In genomic region chr1:241423541-241424479, GRCh38 we compare ENCODE assay signal across 7 cellular contexts.
A peak's percentile ranks its signal among the peaks of the same experiment; 100 is the strongest.
DNase-seq lines count a peak whose midpoint lies in the region; ATAC-seq, FAIRE-seq and TF ChIP-seq lines count a peak whose summit lies in the region.

No MANE protein-coding gene starts in this region.

- 2% methylated on average over 9 to 15 of the region's 61 CpGs for WGBS in esophagus squamous epithelium, 2 donors

- FAIRE-seq in RCC 7860 (lab: Jason Lieb, UNC) = no peak

- peaks cover 7 to 12% (median 9%) of the 10 kb centered on the region in 3 donors for H3K4me1 ChIP-seq in esophagus squamous epithelium
- no peaks in the 10 kb centered on the region for H3K4me1 ChIP-seq in naive thymus-derived CD4-positive, alpha-beta T cell (ENCODE audit: control insufficient read depth in 2 of 2, insufficient read depth in 2 of 2, low read length in 2 of 2)

- no peak overlapping the region for H3K27ac ChIP-seq in esophagus squamous epithelium
- H3K27ac ChIP-seq in naive thymus-derived CD4-positive, alpha-beta T cell (ENCODE audit: low read depth, low read length) = no peak overlapping the region

- CTCF ChIA-PET in naive thymus-derived CD4-positive, alpha-beta T cell (lab: Charles Lee) = no interaction called here

- H3K9me3 ChIP-seq in esophagus squamous epithelium = no peaks in the 10 kb centered on the region
- H3K9me3 ChIP-seq in naive thymus-derived CD4-positive, alpha-beta T cell (ENCODE audit: control insufficient read depth in 2 of 3, low read length in 3 of 3) = no peaks in the 10 kb centered on the region

- no peak overlapping the region for H3K27ac Mint-ChIP-seq in T-helper 2 cell treated with Interferon-gamma antibody and Interleukin-4, amounts not matched to agents 5 μg/mL and 100 μg/mL, for 36 hours
- no peak overlapping the region for H3K27ac Mint-ChIP-seq in naive thymus-derived CD4-positive, alpha-beta T cell

- H3K4me3 Mint-ChIP-seq in T-helper 2 cell treated with Interferon-gamma antibody and Interleukin-4, amounts not matched to agents 5 μg/mL and 100 μg/mL, for 36 hours = peak overlapping the region; percentile 43
- peak overlapping the region; percentile 33 to 81 (median 60) for H3K4me3 Mint-ChIP-seq in naive thymus-derived CD4-positive, alpha-beta T cell

- TF ChIP-seq POLR2A in esophagus squamous epithelium (IDR thresholded peaks at IDR 0.05) = no peak

- H3K36me3 Mint-ChIP-seq in T-helper 2 cell treated with Interferon-gamma antibody and Interleukin-4, amounts not matched to agents 5 μg/mL and 100 μg/mL, for 36 hours (ENCODE audit: low read depth) = no peaks in the 10 kb centered on the region
- peaks cover 0 to 4% (median 0%) of the 10 kb centered on the region in 5 donors for H3K36me3 Mint-ChIP-seq in naive thymus-derived CD4-positive, alpha-beta T cell

- no peak for TF ChIP-seq CTCF in esophagus squamous epithelium (IDR thresholded peaks at IDR 0.05)

- intact Hi-C loops in esophagus squamous epithelium (cut with DNase I) = no loop called here
- intact Hi-C loops in naive thymus-derived CD4-positive, alpha-beta T cell (cut with micrococcal nuclease) = no loop called here

- no peaks in the 10 kb centered on the region for H3K36me3 ChIP-seq in esophagus squamous epithelium
- H3K36me3 ChIP-seq in naive thymus-derived CD4-positive, alpha-beta T cell (ENCODE audit: control insufficient read depth in 2 of 3, insufficient read depth in 3 of 3, low read length in 3 of 3) = no peaks in the 10 kb centered on the region

- DNase-seq in T-helper 2 cell treated with Interferon-gamma antibody and Interleukin-4, amounts not matched to agents 5 μg/mL and 100 μg/mL, for 36 hours (ENCODE audit: low spot score) = no peak
- no peak for DNase-seq in esophagus squamous epithelium (lab: John Stamatoyannopoulos, UW)
- peak in 2 of 9 donors; percentile 0 to 22 for DNase-seq in naive thymus-derived CD4-positive, alpha-beta T cell
- no peak for DNase-seq in RCC 7860 (ENCODE audit: low spot score)

- H3K4me3 ChIP-seq in GM08714 (ENCODE audit: low read length) (peak overlapping the region; percentile 4; the same call in 1 of the 2 replicates), esophagus squamous epithelium (peak overlapping the region in 3 of 4 donors; percentile 36 to 64 (median 41))
- H3K4me3 ChIP-seq in naive thymus-derived CD4-positive, alpha-beta T cell (ENCODE audit: low read length) = no peak overlapping the region

- ATAC-seq in GM21515 (IDR thresholded peaks at IDR 0.05; ENCODE audit: unreplicated experiment) (peak; percentile 83), HG03575 (IDR thresholded peaks at IDR 0.05; ENCODE audit: extremely low read depth, insufficient number of reproducible peaks, low FRiP score, unreplicated experiment) (peak; percentile 84)
- ATAC-seq in naive thymus-derived CD4-positive, alpha-beta T cell = peak; percentile 29

- H3K27me3 ChIP-seq in esophagus squamous epithelium = peaks cover 0 to 35% (median 3%) of the 10 kb centered on the region in 4 donors
- H3K27me3 ChIP-seq in naive thymus-derived CD4-positive, alpha-beta T cell (ENCODE audit: control insufficient read depth in 2 of 2, insufficient read depth in 2 of 2, low read length in 2 of 2) = no peaks in the 10 kb centered on the region

- no peaks in the 10 kb centered on the region for H3K9me3 Mint-ChIP-seq in T-helper 2 cell treated with Interferon-gamma antibody and Interleukin-4, amounts not matched to agents 5 μg/mL and 100 μg/mL, for 36 hours
- peaks cover 0 to 16% (median 5%) of the 10 kb centered on the region in 11 donors for H3K9me3 Mint-ChIP-seq in naive thymus-derived CD4-positive, alpha-beta T cell

- H3K27me3 Mint-ChIP-seq in T-helper 2 cell treated with Interferon-gamma antibody and Interleukin-4, amounts not matched to agents 5 μg/mL and 100 μg/mL, for 36 hours (ENCODE audit: low read depth) = peaks cover 64% of the 10 kb centered on the region
- peaks cover 58 to 72% (median 67%) of the 10 kb centered on the region in 5 donors for H3K27me3 Mint-ChIP-seq in naive thymus-derived CD4-positive, alpha-beta T cell

- peaks cover 1% of the 10 kb centered on the region for H3K4me1 Mint-ChIP-seq in T-helper 2 cell treated with Interferon-gamma antibody and Interleukin-4, amounts not matched to agents 5 μg/mL and 100 μg/mL, for 36 hours (ENCODE audit: low read depth)
- H3K4me1 Mint-ChIP-seq in naive thymus-derived CD4-positive, alpha-beta T cell = peaks cover 0 to 12% (median 9%) of the 10 kb centered on the region in 7 donors

- POLR2A ChIA-PET in naive thymus-derived CD4-positive, alpha-beta T cell (lab: Charles Lee) = no interaction called here

Comparison
In these comparisons a context has a peak if more than half of its experiments do, and no peak if none do; other contexts are left out.
1. ATAC-seq: peak in every context shown above with its lines; median percentile 84 in HG03575; 83 in GM21515; 29 in naive thymus-derived CD4-positive, alpha-beta T cell.